Comparison of ENCODE assay signal across 10 cellular contexts in the genomic region with DNA sequence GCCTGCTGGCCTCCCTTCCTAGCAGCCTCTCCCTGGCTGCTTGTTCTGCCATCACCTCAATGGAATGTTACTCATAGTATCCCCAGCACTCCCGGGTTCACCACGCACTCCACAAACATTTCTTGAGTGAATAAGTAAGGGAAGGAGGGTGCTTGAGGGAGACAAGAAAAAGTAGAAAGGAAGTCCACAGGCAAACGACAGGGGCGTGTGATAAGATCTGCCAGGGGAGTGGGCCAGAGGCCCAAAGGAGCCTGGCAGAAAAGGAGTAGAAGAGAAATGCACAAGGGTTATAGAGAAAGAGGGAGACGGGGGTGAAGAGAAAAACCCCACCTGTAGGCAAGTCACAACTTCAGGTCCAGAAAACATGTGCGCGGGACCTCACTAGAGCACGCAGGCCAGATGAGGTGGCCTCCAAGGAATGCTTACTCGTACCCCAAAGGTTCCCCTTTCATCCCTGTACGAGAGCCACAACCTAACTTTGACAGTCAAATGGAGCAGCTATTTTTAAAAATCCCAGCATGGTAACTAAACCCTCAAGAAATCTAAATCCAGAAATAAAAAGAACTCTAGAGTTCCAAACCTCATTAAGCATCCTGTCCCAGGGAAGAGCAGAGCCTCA. TPM values are rescaled to one million over a fixed set of nuclear protein-coding genes. Genes with fewer than 3 reads are reported as not detected.
DNase-seq lines count a peak whose midpoint lies in the region; ATAC-seq and TF ChIP-seq lines count a peak whose summit lies in the region.
"Had no signal": no experiment of that assay in that cellular context is flagged by ENCODE, and none has a peak within 500 bp of the region (broad histone marks: within the 10 kb centered on the region; RNA-seq: fewer than 3 reads in every experiment).

No MANE protein-coding gene starts in this region.

- no peak overlapping the region for H3K4me2 ChIP-seq in H9 (ENCODE audit: insufficient read depth, insufficient read length, low read length)
- H3K4me2 ChIP-seq: KMS-11 had no signal

- H3K36me3 Mint-ChIP-seq in H9 (ENCODE audit: insufficient read depth in 1 of 3, low read depth in 3 of 3): peaks cover 5 to 7% (median 6%) of the 10 kb centered on the region in 3 experiments; a peak in 3 of 7 replicates

- no peaks in the 10 kb centered on the region for H3K23me2 ChIP-seq in H9 (ENCODE audit: insufficient read length, low read depth, low read length, poor library complexity, severe bottlenecking)

- H2BK12ac ChIP-seq in H9 (ENCODE audit: insufficient read length, low read depth, low read length): no peak overlapping the region

- H3K9me3 ChIP-seq in H9 (ENCODE audit: control insufficient read depth, low read depth, low read length) (no peaks in the 10 kb centered on the region), stomach smooth muscle (ENCODE audit: control insufficient read depth in 2 of 2, low read length in 2 of 2) (no peaks in the 10 kb centered on the region)

- no peak overlapping the region for H3K4me3 ChIP-seq in astrocyte of the spinal cord (ENCODE audit: low read depth, low read length)
- H3K4me3 ChIP-seq in stomach smooth muscle (ENCODE audit: low read length in 2 of 2): peak overlapping the region in 1 of 2 donors; percentile 64

- H3K27me3 Mint-ChIP-seq in H9 (ENCODE audit: low read depth): no peaks in the 10 kb centered on the region

- H4K91ac ChIP-seq in H9 (ENCODE audit: insufficient read length, low read depth, low read length): no peak overlapping the region

- H3K4me3 Mint-ChIP-seq in H9: no peak overlapping the region; a peak in 1 of 5 replicates

- no peak overlapping the region for H2BK120ac ChIP-seq in H9 (ENCODE audit: low read depth, low read length, poor library complexity, severe bottlenecking)

- no peak for ATAC-seq in GM21786 (IDR thresholded peaks at IDR 0.05; ENCODE audit: unreplicated experiment)

- no peak overlapping the region for H3K4ac ChIP-seq in H9 (ENCODE audit: low read depth, low read length)

- H3T11ph ChIP-seq in H9 (ENCODE audit: low read length): no peak overlapping the region

- H3K79me1 ChIP-seq in H9 (ENCODE audit: insufficient read depth, low read depth, low read length, poor library complexity, severe bottlenecking): peaks cover 7% of the 10 kb centered on the region

- no peak overlapping the region for H2BK20ac ChIP-seq in H9 (ENCODE audit: low read depth, low read length, poor library complexity, severe bottlenecking)

- in situ Hi-C loops in astrocyte of the spinal cord (cut with HindIII; ENCODE audit: low sequenced_read_pairs): no loop called here

- no peak overlapping the region for H3K14ac ChIP-seq in H9 (ENCODE audit: insufficient read depth, low read length)

- no peak overlapping the region for H2AFZ ChIP-seq in H9 (ENCODE audit: low read length)

- peaks cover 33 to 35% of the 10 kb centered on the region in 2 experiments for H3K4me1 Mint-ChIP-seq in H9

- H3K18ac ChIP-seq in H9 (ENCODE audit: insufficient read length, low read depth, low read length): no peak overlapping the region

- no peak overlapping the region for H2BK15ac ChIP-seq in H9 (ENCODE audit: low read depth, low read length)

- H3K4me1 ChIP-seq in H9 (ENCODE audit: insufficient read depth, low read length) (no peaks in the 10 kb centered on the region), stomach smooth muscle (ENCODE audit: control insufficient read depth, insufficient read depth, low read length) (peaks cover 52% of the 10 kb centered on the region)

- H4K5ac ChIP-seq in H9 (ENCODE audit: insufficient read length, low read depth, low read length): no peak overlapping the region

- no peak overlapping the region for H3K23ac ChIP-seq in H9 (ENCODE audit: insufficient read length, low read depth, low read length)

- no peak overlapping the region for H2AK5ac ChIP-seq in H9 (ENCODE audit: insufficient read length, low read length)

- no CpG with 5 or more reads among the region's 10 CpGs for WGBS in H9 (ENCODE audit: extremely low coverage, insufficient read length, low lambda C conversion rate)

- H3K9ac ChIP-seq in H9 (ENCODE audit: extremely low read depth, insufficient read length, low read length): no peak overlapping the region
- H3K9ac ChIP-seq in stomach smooth muscle (ENCODE audit: low read length in 2 of 2): peak overlapping the region; percentile 7 to 60
- H3K9ac ChIP-seq: KMS-11 had no signal

- no peak overlapping the region for H2BK5ac ChIP-seq in H9 (ENCODE audit: insufficient read length, low read length)

- H3K27ac Mint-ChIP-seq in H9: peak overlapping the region; percentile 37 to 72 (median 65); a peak in 6 of 7 replicates

- H3K9me3 Mint-ChIP-seq in H9: no peaks in the 10 kb centered on the region

- H4K8ac ChIP-seq in H9 (replicated peaks; ENCODE audit: insufficient read length, low read depth, low read length): no peak overlapping the region

- H3K36me3 ChIP-seq in stomach smooth muscle (ENCODE audit: control insufficient read depth in 2 of 2, insufficient read depth in 2 of 2, low read length in 2 of 2): peaks cover 0 to 2% of the 10 kb centered on the region in 2 donors

- H3K27me3 ChIP-seq in H9 (ENCODE audit: insufficient read depth, low read length): no peaks in the 10 kb centered on the region
- no peaks in the 10 kb centered on the region for H3K27me3 ChIP-seq in stomach smooth muscle (ENCODE audit: control insufficient read depth in 1 of 2, insufficient read depth in 2 of 2, low read length in 2 of 2)

- DNase-seq in H9 (no peak), astrocyte of the spinal cord (ENCODE audit: low read depth, low spot score) (peak; percentile 93), hepatic stellate cell (ENCODE audit: low spot score) (peak; percentile 93), NCI-H2196 (lab: John Stamatoyannopoulos, UW; ENCODE audit: unreplicated experiment) (no peak), NCI-H2107 (lab: John Stamatoyannopoulos, UW) (no peak), NCI-H1694 (lab: John Stamatoyannopoulos, UW) (no peak)
- DNase-seq: activated CD8-positive, alpha-beta memory T cell treated with anti-CD3 and anti-CD28 coated beads for 24 hours had no signal

- no peaks in the 10 kb centered on the region for H4K20me1 ChIP-seq in H9 (ENCODE audit: control insufficient read depth, insufficient read depth, insufficient read length)

- H3K27ac ChIP-seq in H9 (ENCODE audit: insufficient read length, low read depth, low read length) (no peak overlapping the region), stomach smooth muscle (ENCODE audit: low read length) (peak overlapping the region; percentile 80)
- H3K27ac ChIP-seq: KMS-11 had no signal

- H3K56ac ChIP-seq in H9 (ENCODE audit: insufficient read length, low read depth, low read length): no peak overlapping the region

- H3K79me2 ChIP-seq in H9 (ENCODE audit: insufficient read depth, low read length): peaks cover 23% of the 10 kb centered on the region; the same call in 1 of the 2 replicates

- TF ChIP-seq CTCF in H9 (conservative IDR thresholded peaks at IDR 0.05) (no peak), astrocyte of the spinal cord (IDR thresholded peaks at IDR 0.05; ENCODE audit: low read depth, low read length) (no peak)

RNA-seq across cellular contexts. Expression of gene ZDHHC7, which starts 6.6 kb away (rescaled TPM):
- 39.1 and 44.0 TPM in 2 replicates for total RNA-seq in H9 (2021)

RNA-seq across cellular contexts. Expression of gene KIAA0513, which starts 22.9 kb away (rescaled TPM):
- 3.8 and 4.7 TPM in 2 replicates for total RNA-seq in H9 (2021)

Comparison
In these comparisons a context has a peak if more than half of its experiments do, and no peak if none do; other contexts are left out.
1. DNase-seq: peak in astrocyte of the spinal cord (single experiment) and hepatic stellate cell (single experiment); none in H9 (single experiment), NCI-H2196 (single experiment), NCI-H2107 (single experiment) and NCI-H1694 (single experiment).